Comparison of ENCODE assay signal across 15 cellular contexts in genomic region chr1:44242761-44243160, GRCh38. TPM values are rescaled to one million over a fixed set of nuclear protein-coding genes. Genes with fewer than 3 reads are reported as not detected.
DNase-seq lines count a peak whose midpoint lies in the region; ATAC-seq and TF ChIP-seq lines count a peak whose summit lies in the region.
"Had no signal": no experiment of that assay in that cellular context is flagged by ENCODE, and none has a peak within 500 bp of the region (broad histone marks: within the 10 kb centered on the region; RNA-seq: fewer than 3 reads in every experiment).

No MANE protein-coding gene starts in this region.

- H3K36me3 ChIP-seq in cardiac muscle cell (no peaks in the 10 kb centered on the region), heart right ventricle (peaks cover 0 to 29% (median 0%) of the 10 kb centered on the region in 9 donors)
- H3K36me3 ChIP-seq: BE2C had no signal

- DNase-seq in cardiac muscle cell (ENCODE audit: low read depth in 1 of 2, low spot score in 1 of 2) = no peak
- DNase-seq in heart right ventricle = no peak
- DNase-seq in medulla oblongata (ENCODE audit: extremely low spot score) = peak; percentile 25
- DNase-seq in retina = peak; percentile 61
- DNase-seq in GM19238 (ENCODE audit: insufficient read length, low spot score) = no peak
- DNase-seq in NCI-H345 treated with DMSO at 0.1 percent for 48 hours (lab: John Stamatoyannopoulos, UW; ENCODE audit: unreplicated experiment) = no peak
- DNase-seq: BE2C; CD4-positive, alpha-beta memory T cell; DMS79 had no signal

- TF ChIP-seq CTCF in cardiac muscle cell (IDR thresholded peaks at IDR 0.05; ENCODE audit: low read depth, low read length) (no peak), heart right ventricle (IDR thresholded peaks at IDR 0.05) (no peak)

- H3K9me3 ChIP-seq in cardiac muscle cell (ENCODE audit: low read depth) (no peaks in the 10 kb centered on the region), heart right ventricle (no peaks in the 10 kb centered on the region)
- H3K9me3 ChIP-seq: BE2C, HAP-1 had no signal

- H3K4me1 ChIP-seq in cardiac muscle cell (ENCODE audit: low read depth) (peaks cover 69% of the 10 kb centered on the region), heart right ventricle (peaks cover 12 to 28% (median 23%) of the 10 kb centered on the region in 9 donors)

- ATAC-seq in heart right ventricle (no peak), GM18909 (IDR thresholded peaks at IDR 0.05; ENCODE audit: poor library complexity, unreplicated experiment) (no peak), HG03342 (IDR thresholded peaks at IDR 0.05; ENCODE audit: unreplicated experiment) (no peak)
- ATAC-seq: GM12878 had no signal

- 87 to 88% methylated on average over 15 of the region's 15 CpGs for WGBS in heart right ventricle, 2 donors

- no peaks in the 10 kb centered on the region for H3K27me3 ChIP-seq in cardiac muscle cell
- no peaks in the 10 kb centered on the region for H3K27me3 ChIP-seq in heart right ventricle
- H3K27me3 ChIP-seq: BE2C had no signal

- H3K27ac ChIP-seq in cardiac muscle cell (peak overlapping the region; percentile 85), heart right ventricle (no peak overlapping the region)
- H3K27ac ChIP-seq: C4-2B, HL-60 had no signal

- H3K4me3 ChIP-seq in cardiac muscle cell (no peak overlapping the region), heart right ventricle (no peak overlapping the region)
- H3K4me3 ChIP-seq: GM12878, HAP-1 had no signal

- intact Hi-C loops in heart right ventricle (cut with DNase I) = loop anchor here in 1 of 10 donors (5.0 kb wide), 1 partner anchor 50 kb away; no protein-coding TSS in a partner anchor

RNA-seq across cellular contexts. Expression of gene DMAP1, which starts 29.5 kb away (rescaled TPM):
- total RNA-seq in cardiac muscle cell (49.5 and 93.3 TPM in 2 replicates), heart right ventricle (10 to 100 TPM; 24.1 to 33.9 (median 27.6) TPM)
- polyA plus RNA-seq in cardiac muscle cell (77.5 and 84.1 TPM in 2 replicates), heart right ventricle (10 to 100 TPM; 35.2 to 37.3 TPM)

Comparison
In these comparisons a context has a peak if more than half of its experiments do, and no peak if none do; other contexts are left out.
1. DNase-seq: peak in medulla oblongata (single experiment) and retina (single experiment); none in cardiac muscle cell (0 of 2), heart right ventricle (0 of 2), GM19238 (single experiment) and NCI-H345 treated with DMSO at 0.1 percent for 48 hours (single experiment).